1 cellular context compared by ENCODE assay signal in the genomic region with DNA sequence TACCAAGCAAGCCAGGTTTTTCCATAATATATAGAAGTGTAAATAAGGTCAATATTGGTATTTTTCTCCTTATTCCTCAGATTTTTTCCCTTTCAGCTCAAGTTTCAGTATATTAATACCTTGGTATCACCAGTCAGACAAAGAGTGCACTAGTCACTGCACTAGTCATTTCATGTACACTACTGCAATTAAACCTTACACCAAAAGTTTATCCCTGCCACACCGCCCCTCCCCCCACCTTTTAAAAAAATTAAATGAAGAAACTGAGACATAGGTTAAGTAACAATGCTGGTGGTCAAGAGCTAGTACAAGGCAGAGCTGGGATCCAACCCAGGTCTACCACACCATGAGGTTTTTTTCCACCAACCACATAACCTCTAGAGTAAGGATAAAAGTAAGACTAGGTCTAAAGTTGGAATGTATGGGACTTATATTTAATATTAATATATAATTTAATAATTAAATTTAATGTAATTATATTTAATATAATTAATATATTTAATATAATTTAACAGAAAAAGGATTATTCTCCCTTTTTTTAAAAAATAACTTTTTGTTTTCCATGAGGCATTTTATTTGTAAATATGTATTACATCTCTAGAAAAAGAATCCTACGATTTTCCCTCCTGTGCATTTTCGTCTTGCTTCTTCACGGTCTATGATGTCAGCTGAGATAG.
TF ChIP-seq lines count a peak whose summit lies in the region.

No MANE protein-coding gene starts in this region.

TF ChIP-seq in GM12878, 131 proteins besides CTCF, POLR2A, EP300 and RAD21 (continued from another document):
- TF ChIP-seq, protein P1, sequence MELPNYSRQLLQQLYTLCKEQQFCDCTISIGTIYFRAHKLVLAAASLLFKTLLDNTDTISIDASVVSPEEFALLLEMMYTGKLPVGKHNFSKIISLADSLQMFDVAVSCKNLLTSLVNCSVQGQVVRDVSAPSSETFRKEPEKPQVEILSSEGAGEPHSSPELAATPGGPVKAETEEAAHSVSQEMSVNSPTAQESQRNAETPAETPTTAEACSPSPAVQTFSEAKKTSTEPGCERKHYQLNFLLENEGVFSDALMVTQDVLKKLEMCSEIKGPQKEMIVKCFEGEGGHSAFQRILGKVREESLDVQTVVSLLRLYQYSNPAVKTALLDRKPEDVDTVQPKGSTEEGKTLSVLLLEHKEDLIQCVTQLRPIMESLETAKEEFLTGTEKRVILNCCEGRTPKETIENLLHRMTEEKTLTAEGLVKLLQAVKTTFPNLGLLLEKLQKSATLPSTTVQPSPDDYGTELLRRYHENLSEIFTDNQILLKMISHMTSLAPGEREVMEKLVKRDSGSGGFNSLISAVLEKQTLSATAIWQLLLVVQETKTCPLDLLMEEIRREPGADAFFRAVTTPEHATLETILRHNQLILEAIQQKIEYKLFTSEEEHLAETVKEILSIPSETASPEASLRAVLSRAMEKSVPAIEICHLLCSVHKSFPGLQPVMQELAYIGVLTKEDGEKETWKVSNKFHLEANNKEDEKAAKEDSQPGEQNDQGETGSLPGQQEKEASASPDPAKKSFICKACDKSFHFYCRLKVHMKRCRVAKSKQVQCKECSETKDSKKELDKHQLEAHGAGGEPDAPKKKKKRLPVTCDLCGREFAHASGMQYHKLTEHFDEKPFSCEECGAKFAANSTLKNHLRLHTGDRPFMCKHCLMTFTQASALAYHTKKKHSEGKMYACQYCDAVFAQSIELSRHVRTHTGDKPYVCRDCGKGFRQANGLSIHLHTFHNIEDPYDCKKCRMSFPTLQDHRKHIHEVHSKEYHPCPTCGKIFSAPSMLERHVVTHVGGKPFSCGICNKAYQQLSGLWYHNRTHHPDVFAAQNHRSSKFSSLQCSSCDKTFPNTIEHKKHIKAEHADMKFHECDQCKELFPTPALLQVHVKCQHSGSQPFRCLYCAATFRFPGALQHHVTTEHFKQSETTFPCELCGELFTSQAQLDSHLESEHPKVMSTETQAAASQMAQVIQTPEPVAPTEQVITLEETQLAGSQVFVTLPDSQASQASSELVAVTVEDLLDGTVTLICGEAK (IDR thresholded peaks at IDR 0.05; ENCODE audit: borderline replicate concordance) = no peak
- TF ChIP-seq, protein P2, sequence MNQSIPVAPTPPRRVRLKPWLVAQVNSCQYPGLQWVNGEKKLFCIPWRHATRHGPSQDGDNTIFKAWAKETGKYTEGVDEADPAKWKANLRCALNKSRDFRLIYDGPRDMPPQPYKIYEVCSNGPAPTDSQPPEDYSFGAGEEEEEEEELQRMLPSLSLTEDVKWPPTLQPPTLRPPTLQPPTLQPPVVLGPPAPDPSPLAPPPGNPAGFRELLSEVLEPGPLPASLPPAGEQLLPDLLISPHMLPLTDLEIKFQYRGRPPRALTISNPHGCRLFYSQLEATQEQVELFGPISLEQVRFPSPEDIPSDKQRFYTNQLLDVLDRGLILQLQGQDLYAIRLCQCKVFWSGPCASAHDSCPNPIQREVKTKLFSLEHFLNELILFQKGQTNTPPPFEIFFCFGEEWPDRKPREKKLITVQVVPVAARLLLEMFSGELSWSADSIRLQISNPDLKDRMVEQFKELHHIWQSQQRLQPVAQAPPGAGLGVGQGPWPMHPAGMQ (IDR thresholded peaks at IDR 0.05; ENCODE audit: borderline replicate concordance) = no peak
- TF ChIP-seq SMAD5 (IDR thresholded peaks at IDR 0.05; ENCODE audit: low read depth) (no peak), NFIC (IDR thresholded peaks at IDR 0.05; ENCODE audit: low read depth, low read length) (peak; percentile 56; the same call in 1 of the 2 replicates), RUNX3 (IDR thresholded peaks at IDR 0.05; ENCODE audit: low read length) (peak; percentile 48; the same call in 1 of the 2 replicates), POU2F2 (IDR thresholded peaks at IDR 0.05; ENCODE audit: borderline replicate concordance, low read depth, low read length) (no peak)
TF ChIP-seq in GM12878: peak in this region for 3.
